26 cellular contexts compared by ENCODE assay signal in genomic region chr12:97109441-97109840, GRCh38.
"Had no signal": no experiment of that assay in that cellular context is flagged by ENCODE, and none has a peak within 500 bp of the region (broad histone marks: within the 10 kb centered on the region; RNA-seq: fewer than 3 reads in every experiment).

No MANE protein-coding gene starts in this region.

- H3K4me3 ChIP-seq: colonic mucosa, esophagus squamous epithelium, heart right ventricle, lung, mucosa of descending colon, pancreas, right lobe of liver, suprapubic skin, transverse colon, upper lobe of right lung, uterus had no signal

- FAIRE-seq: islet of Langerhans, pancreas, small intestine had no signal

- DNase-seq: colonic mucosa; effector CD8-positive, alpha-beta T cell; endodermal cell; erythroblast; esophagus squamous epithelium; foreskin melanocyte; glutamatergic neuron; heart right ventricle; hippocampal formation; mesenchymal stem cell; mucosa of descending colon; naive B cell; pancreas; right lobe of liver; small intestine; stimulated activated CD4-positive, alpha-beta T cell treated with anti-CD3 and anti-CD28 coated beads, Interleukin-15, amount 100 ng/mL, for 24 hours; stimulated activated CD4-positive, alpha-beta T cell treated with anti-CD3 and anti-CD28 coated beads, Interleukin-2, amount 100 ng/mL, for 48 hours; stimulated activated CD8-positive, alpha-beta memory T cell treated with anti-CD3 and anti-CD28 coated beads, Interleukin-4, amount 100 ng/mL, for 48 hours; stimulated activated naive CD4-positive, alpha-beta T cell; stimulated activated naive CD8-positive, alpha-beta T cell treated with anti-CD3 and anti-CD28 coated beads, Interleukin-15, amount 100 ng/mL, for 72 hours; transverse colon; upper lobe of right lung; uterus had no signal
